10 cellular contexts compared by ENCODE assay signal in genomic region chr3:37741644-37742043, GRCh38.
DNase-seq lines count a peak whose midpoint lies in the region; ATAC-seq and TF ChIP-seq lines count a peak whose summit lies in the region.
"Had no signal": no experiment of that assay in that cellular context is flagged by ENCODE, and none has a peak within 500 bp of the region (broad histone marks: within the 10 kb centered on the region; RNA-seq: fewer than 3 reads in every experiment).

No MANE protein-coding gene starts in this region.

- no peaks in the 10 kb centered on the region for H3K9me3 Mint-ChIP-seq in activated CD4-positive, alpha-beta memory T cell treated with anti-CD3 and anti-CD28 coated beads, Interleukin-2, amount 10 ng/mL, durations not matched to agents 7 days and 5 days
- H3K9me3 Mint-ChIP-seq: mesothelial cell of epicardium had no signal

- DNase-seq in HCEC 1CT (peak; percentile 14), RPMI7951 (ENCODE audit: low read depth) (peak; percentile 32), foreskin keratinocyte (no peak), retinal pigment epithelial cell (ENCODE audit: low read depth) (no peak), NCI-H2227 (lab: John Stamatoyannopoulos, UW; ENCODE audit: unreplicated experiment) (no peak), GM03348 (ENCODE audit: low spot score) (no peak)
- DNase-seq in activated CD4-positive, alpha-beta memory T cell treated with anti-CD3 and anti-CD28 coated beads, Interleukin-2, amount 10 ng/mL, durations not matched to agents 7 days and 5 days: no peak

- POLR2A ChIA-PET in activated CD4-positive, alpha-beta memory T cell treated with anti-CD3 and anti-CD28 coated beads, Interleukin-2, amount 10 ng/mL, durations not matched to agents 7 days and 5 days (lab: Charles Lee): no interaction called here

- peaks cover 23% of the 10 kb centered on the region for H3K27me3 ChIP-seq in foreskin keratinocyte
- H3K27me3 ChIP-seq: vagina had no signal

- no peaks in the 10 kb centered on the region for H3K36me3 Mint-ChIP-seq in activated CD4-positive, alpha-beta memory T cell treated with anti-CD3 and anti-CD28 coated beads, Interleukin-2, amount 10 ng/mL, durations not matched to agents 7 days and 5 days (ENCODE audit: low read depth)
- H3K36me3 Mint-ChIP-seq: mesothelial cell of epicardium had no signal

- peak; percentile 45 for TF ChIP-seq CTCF in foreskin keratinocyte (conservative IDR thresholded peaks at IDR 0.05)
- peak; percentile 57 for TF ChIP-seq CTCF in retinal pigment epithelial cell (conservative IDR thresholded peaks at IDR 0.05; ENCODE audit: low read depth, low read length)

- peaks cover 17% of the 10 kb centered on the region for H3K27me3 Mint-ChIP-seq in activated CD4-positive, alpha-beta memory T cell treated with anti-CD3 and anti-CD28 coated beads, Interleukin-2, amount 10 ng/mL, durations not matched to agents 7 days and 5 days

- no peak overlapping the region for H3K27ac ChIP-seq in foreskin keratinocyte
- H3K27ac ChIP-seq: vagina had no signal

- CTCF ChIA-PET in activated CD4-positive, alpha-beta memory T cell treated with anti-CD3 and anti-CD28 coated beads, Interleukin-2, amount 10 ng/mL, durations not matched to agents 7 days and 5 days (lab: Charles Lee): no interaction called here

- no peak overlapping the region for H3K4me3 ChIP-seq in retinal pigment epithelial cell (ENCODE audit: low read length)
- H3K4me3 ChIP-seq: vagina had no signal

- H3K27ac Mint-ChIP-seq in activated CD4-positive, alpha-beta memory T cell treated with anti-CD3 and anti-CD28 coated beads, Interleukin-2, amount 10 ng/mL, durations not matched to agents 7 days and 5 days: no peak overlapping the region
- H3K27ac Mint-ChIP-seq: mesothelial cell of epicardium had no signal

- H3K4me1 Mint-ChIP-seq in activated CD4-positive, alpha-beta memory T cell treated with anti-CD3 and anti-CD28 coated beads, Interleukin-2, amount 10 ng/mL, durations not matched to agents 7 days and 5 days: no peaks in the 10 kb centered on the region

- ATAC-seq in foreskin keratinocyte (peak; percentile 24), GM21381 (IDR thresholded peaks at IDR 0.05; ENCODE audit: unreplicated experiment) (no peak)

- H3K4me1 ChIP-seq in foreskin keratinocyte: no peaks in the 10 kb centered on the region
- H3K4me1 ChIP-seq: vagina had no signal

- no peak overlapping the region for H3K4me3 Mint-ChIP-seq in activated CD4-positive, alpha-beta memory T cell treated with anti-CD3 and anti-CD28 coated beads, Interleukin-2, amount 10 ng/mL, durations not matched to agents 7 days and 5 days
- H3K4me3 Mint-ChIP-seq: mesothelial cell of epicardium had no signal

Comparison
In these comparisons a context has a peak if more than half of its experiments do, and no peak if none do; other contexts are left out.
1. DNase-seq: peak in HCEC 1CT (single experiment) and RPMI7951 (single experiment); none in foreskin keratinocyte (0 of 2), retinal pigment epithelial cell (single experiment), NCI-H2227 (single experiment), GM03348 (single experiment) and activated CD4-positive, alpha-beta memory T cell treated with anti-CD3 and anti-CD28 coated beads, Interleukin-2, amount 10 ng/mL, durations not matched to agents 7 days and 5 days (single experiment).